Comparison of ENCODE assay signal across 17 cellular contexts in genomic region chr19:2142173-2142829, GRCh38. TPM values are rescaled to one million over a fixed set of nuclear protein-coding genes. Genes with fewer than 3 reads are reported as not detected.
A peak's percentile ranks its signal among the peaks of the same experiment; 100 is the strongest.
DNase-seq lines count a peak whose midpoint lies in the region; ATAC-seq and TF ChIP-seq lines count a peak whose summit lies in the region.
"Had no signal": no experiment of that assay in that cellular context is flagged by ENCODE, and none has a peak within 500 bp of the region (broad histone marks: within the 10 kb centered on the region; RNA-seq: fewer than 3 reads in every experiment).

No MANE protein-coding gene starts in this region.

- H3K27me3 Mint-ChIP-seq in central memory CD8-positive, alpha-beta T cell = no peaks in the 10 kb centered on the region
- no peaks in the 10 kb centered on the region for H3K27me3 Mint-ChIP-seq in endodermal cell (ENCODE audit: insufficient read depth)
- H3K27me3 Mint-ChIP-seq: CD4-positive, alpha-beta T cell had no signal

- H3K36me3 ChIP-seq in right lobe of liver = peaks cover 0 to 11% (median 2%) of the 10 kb centered on the region in 4 donors
- H3K36me3 ChIP-seq in endodermal cell (ENCODE audit: control insufficient read depth, insufficient read depth, low read length) = peaks cover 45% of the 10 kb centered on the region

- TF ChIP-seq POLR2A in right lobe of liver (IDR thresholded peaks at IDR 0.05) = no peak

- H3K4me1 Mint-ChIP-seq in central memory CD8-positive, alpha-beta T cell = peaks cover 23% of the 10 kb centered on the region
- H3K4me1 Mint-ChIP-seq in endodermal cell = no peaks in the 10 kb centered on the region

- H3K27ac Mint-ChIP-seq in central memory CD8-positive, alpha-beta T cell (ENCODE audit: low read depth) = peak overlapping the region; percentile 74
- H3K27ac Mint-ChIP-seq in endodermal cell = no peak overlapping the region
- H3K27ac Mint-ChIP-seq: CD4-positive, alpha-beta T cell; GM23338 had no signal

- H3K9ac ChIP-seq in endodermal cell (ENCODE audit: extremely low read depth, low read length, poor library complexity, severe bottlenecking) = no peak overlapping the region

- no peak for DNase-seq in RWPE1 (ENCODE audit: low spot score)
- DNase-seq in central memory CD8-positive, alpha-beta T cell (ENCODE audit: low spot score in 2 of 2) = no peak
- DNase-seq in right lobe of liver = no peak
- no peak for DNase-seq in NCI-H2029 (lab: John Stamatoyannopoulos, UW)
- no peak for DNase-seq in endodermal cell
- DNase-seq: ACHN; Caco-2; CD4-positive, alpha-beta T cell; DMS153; DMS79; GDM1; H7 had no signal

- H3K4me3 Mint-ChIP-seq in central memory CD8-positive, alpha-beta T cell = no peak overlapping the region
- H3K4me3 Mint-ChIP-seq in endodermal cell = no peak overlapping the region
- H3K4me3 Mint-ChIP-seq: CD4-positive, alpha-beta T cell; GM23338 had no signal

- CTCF ChIA-PET in RWPE1 (lab: Yijun Ruan, JAX) = interaction anchor here (0.6 kb wide), 2 partner anchors 17 to 1631 kb away, joined by 3 to 7 read pairs; no protein-coding TSS in a partner anchor

- H3K9me3 ChIP-seq in right lobe of liver (no peaks in the 10 kb centered on the region), endodermal cell (ENCODE audit: control insufficient read depth, low read length) (no peaks in the 10 kb centered on the region)
- H3K9me3 ChIP-seq: Caco-2 had no signal

- no peaks in the 10 kb centered on the region for H3K9me3 Mint-ChIP-seq in central memory CD8-positive, alpha-beta T cell
- H3K9me3 Mint-ChIP-seq in endodermal cell = no peaks in the 10 kb centered on the region
- H3K9me3 Mint-ChIP-seq: CD4-positive, alpha-beta T cell; GM23338 had no signal

- H3K4me3 ChIP-seq in right lobe of liver = no peak overlapping the region
- H3K4me3 ChIP-seq in endodermal cell (ENCODE audit: low read length) = no peak overlapping the region
- H3K4me3 ChIP-seq: GM23338 had no signal

- 81% methylated on average over 8 of the region's 15 CpGs for WGBS in right lobe of liver (ENCODE audit: insufficient coverage, low coverage, low lambda C conversion rate, missing lambda C conversion rate)
- WGBS in endodermal cell (ENCODE audit: insufficient coverage in 1 of 2, insufficient read length in 1 of 2), 2 experiments = 88 to 98% methylated on average over 8 to 15 of the region's 15 CpGs

- peaks cover 18% of the 10 kb centered on the region for H3K36me3 Mint-ChIP-seq in central memory CD8-positive, alpha-beta T cell (ENCODE audit: insufficient read depth)
- H3K36me3 Mint-ChIP-seq in endodermal cell (ENCODE audit: low read depth) = peaks cover 43% of the 10 kb centered on the region

- H3K27me3 ChIP-seq in right lobe of liver (no peaks in the 10 kb centered on the region), endodermal cell (ENCODE audit: control insufficient read depth, insufficient read depth, low read length, poor library complexity, severe bottlenecking) (no peaks in the 10 kb centered on the region)

- no peak for ATAC-seq in central memory CD8-positive, alpha-beta T cell (replicated peaks; ENCODE audit: extremely low read depth, poor library complexity, severe bottlenecking)
- ATAC-seq in right lobe of liver (peak; percentile 47 to 74 (median 64)), GM18502 (IDR thresholded peaks at IDR 0.05; ENCODE audit: poor library complexity, unreplicated experiment) (no peak)
- ATAC-seq: GM23338, HCT116 had no signal

- TF ChIP-seq CTCF in RWPE1 (conservative IDR thresholded peaks at IDR 0.05; ENCODE audit: low read depth) (no peak), right lobe of liver (IDR thresholded peaks at IDR 0.05) (no peak), endodermal cell (conservative IDR thresholded peaks at IDR 0.05) (no peak)

- POLR2A ChIA-PET in RWPE1 (lab: Yijun Ruan, JAX; ENCODE audit: low non-redundant PET) = interaction anchor here (0.6 kb wide), 1 partner anchor 118 kb away, joined by 3 read pairs; no protein-coding TSS in a partner anchor

- peaks cover 0 to 28% (median 6%) of the 10 kb centered on the region in 4 donors for H3K4me1 ChIP-seq in right lobe of liver
- no peaks in the 10 kb centered on the region for H3K4me1 ChIP-seq in endodermal cell (ENCODE audit: control insufficient read depth, insufficient read depth, low read length)
- H3K4me1 ChIP-seq: Caco-2 had no signal

- H3K27ac ChIP-seq in RWPE1 (0 out of 2 replicates have a peak overlapping the region, but pooled peaks have one; percentile 8), right lobe of liver (peak overlapping the region in 1 of 3 donors; percentile 8), endodermal cell (ENCODE audit: low read depth, low read length) (no peak overlapping the region)
- H3K27ac ChIP-seq: C4-2B had no signal

- intact Hi-C loops in right lobe of liver (cut with DNase I) = no loop called here

RNA-seq across cellular contexts. Expression of gene AP3D1, which starts 9.1 kb away (rescaled TPM):
- 10 to 100 TPM; 55.5 to 99.0 (median 65.5) TPM for total RNA-seq in right lobe of liver
- 100 to 1,000 TPM; 162 to 181 TPM for total RNA-seq in endodermal cell
- 115 TPM for polyA plus RNA-seq in endodermal cell (2013, experiment 1 of 2)
- 103 TPM for polyA plus RNA-seq in endodermal cell (2013, experiment 2 of 2)

RNA-seq across cellular contexts. Expression of gene DOT1L, which starts 21.4 kb away (rescaled TPM):
- 10 to 100 TPM; 10.3 to 23.5 (median 14.9) TPM for total RNA-seq in right lobe of liver
- total RNA-seq in endodermal cell = 100 to 1,000 TPM in 1 of 2 donors, 10 to 100 TPM in 1; 84.3 to 102 TPM
- polyA plus RNA-seq in endodermal cell (2013, experiment 1 of 2) = 78.1 TPM
- 65.1 TPM for polyA plus RNA-seq in endodermal cell (2013, experiment 2 of 2)

RNA-seq across cellular contexts. Expression of gene IZUMO4, which starts 45.6 kb away (rescaled TPM):
- total RNA-seq in right lobe of liver = 1 to 10 TPM in 5 of 6 experiments, not detected in 1; 1.2 to 6.9 (median 4.2) TPM
- 1 to 10 TPM; 4.3 to 5.4 TPM for total RNA-seq in endodermal cell
- polyA plus RNA-seq in endodermal cell (2013, experiment 1 of 2) = 4.3 TPM
- 4.6 TPM for polyA plus RNA-seq in endodermal cell (2013, experiment 2 of 2)
- total RNA-seq: Daoy had no signal

RNA-seq across cellular contexts. Expression of gene MOB3A, which starts 46.2 kb away (rescaled TPM):
- total RNA-seq in right lobe of liver (10 to 100 TPM in 4 of 6 experiments, 1 to 10 TPM in 2; 8.3 to 13.8 (median 10.8) TPM), endodermal cell (10 to 100 TPM; 20.9 to 21.8 TPM)
- polyA plus RNA-seq in endodermal cell (2013, experiment 1 of 2) = 16.9 TPM
- 15.9 TPM for polyA plus RNA-seq in endodermal cell (2013, experiment 2 of 2)

Comparison
In these comparisons a context has a peak if more than half of its experiments do, and no peak if none do; other contexts are left out.
1. ATAC-seq: peak in right lobe of liver (4 of 4); none in central memory CD8-positive, alpha-beta T cell (single experiment) and GM18502 (single experiment).